17 cellular contexts compared by ENCODE assay signal in the genomic region with DNA sequence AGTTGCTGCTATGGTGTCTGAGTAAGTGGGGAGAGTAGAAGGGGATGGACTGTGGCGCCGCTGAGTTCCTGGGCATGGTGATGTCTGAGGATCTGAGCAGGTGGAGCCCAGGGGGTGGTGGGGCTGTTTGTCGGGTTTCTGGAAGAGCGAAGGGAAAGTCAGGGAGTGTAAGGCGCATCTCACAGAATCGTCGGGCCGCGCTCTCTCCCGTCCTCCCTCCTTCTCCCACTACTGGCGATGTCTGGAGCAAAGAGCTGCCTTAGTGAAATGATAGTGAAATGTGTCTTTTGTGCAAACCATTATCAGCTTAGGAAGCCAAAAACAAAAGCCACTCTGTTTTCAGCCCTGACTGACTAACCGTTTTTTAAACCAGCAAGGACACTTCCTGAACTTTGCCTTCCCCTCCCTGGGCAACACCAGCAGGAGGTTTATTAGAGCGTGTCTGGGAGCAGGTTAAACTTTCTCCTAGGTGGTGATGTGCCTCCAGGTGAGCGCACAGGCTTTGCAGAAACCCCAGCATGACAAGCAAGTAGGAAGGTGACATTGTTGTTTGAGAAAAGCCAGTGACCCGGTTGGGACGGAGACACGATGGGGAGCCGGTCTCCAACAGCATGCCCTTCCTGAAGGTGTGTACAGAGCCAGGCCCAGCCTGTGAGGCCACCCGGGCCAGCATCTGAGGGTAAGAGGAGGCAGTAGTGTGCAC. TPM values are rescaled to one million over a fixed set of nuclear protein-coding genes. Genes with fewer than 3 reads are reported as not detected.
DNase-seq lines count a peak whose midpoint lies in the region; ATAC-seq and TF ChIP-seq lines count a peak whose summit lies in the region.
"Had no signal": no experiment of that assay in that cellular context is flagged by ENCODE, and none has a peak within 500 bp of the region (broad histone marks: within the 10 kb centered on the region; RNA-seq: fewer than 3 reads in every experiment).

No MANE protein-coding gene starts in this region.

- no peaks in the 10 kb centered on the region for H3K9me3 Mint-ChIP-seq in endodermal cell

- H3K4ac ChIP-seq in mesendoderm (ENCODE audit: low read depth, low read length) = no peak overlapping the region

- H3K9me3 ChIP-seq in endodermal cell (ENCODE audit: control insufficient read depth, low read length) = no peaks in the 10 kb centered on the region

- peak overlapping the region; percentile 49 for H3K27ac Mint-ChIP-seq in endodermal cell
- H3K27ac Mint-ChIP-seq: activated CD4-positive, alpha-beta T cell treated with anti-CD3 and anti-CD28 coated beads for 36 hours; B cell had no signal

- H3K4me2 ChIP-seq in mesendoderm (ENCODE audit: low read length) = no peak overlapping the region

- H3K27me3 Mint-ChIP-seq in endodermal cell (ENCODE audit: insufficient read depth) = no peaks in the 10 kb centered on the region
- H3K27me3 Mint-ChIP-seq: activated CD4-positive, alpha-beta T cell treated with anti-CD3 and anti-CD28 coated beads for 36 hours; B cell had no signal

- no peak overlapping the region for H4K5ac ChIP-seq in mesendoderm (ENCODE audit: low read length)

- no peak overlapping the region for H3K18ac ChIP-seq in mesendoderm (ENCODE audit: low read length)

- no peaks in the 10 kb centered on the region for H3K27me3 ChIP-seq in endodermal cell (ENCODE audit: control insufficient read depth, insufficient read depth, low read length, poor library complexity, severe bottlenecking)
- H3K27me3 ChIP-seq in mesendoderm (ENCODE audit: insufficient read depth, low read length, poor library complexity) = no peaks in the 10 kb centered on the region
- H3K27me3 ChIP-seq: foreskin keratinocyte had no signal

- H3K36me3 Mint-ChIP-seq in endodermal cell (ENCODE audit: low read depth) = peaks cover 27% of the 10 kb centered on the region

- H3K4me3 ChIP-seq in endodermal cell (ENCODE audit: low read length) (no peak overlapping the region), mesendoderm (ENCODE audit: low read length) (no peak overlapping the region)

- H3K4me1 ChIP-seq in endodermal cell (ENCODE audit: control insufficient read depth, insufficient read depth, low read length) (peaks cover 12% of the 10 kb centered on the region), mesendoderm (ENCODE audit: control insufficient read depth, low read depth, low read length) (peaks cover 12% of the 10 kb centered on the region)
- H3K4me1 ChIP-seq: foreskin keratinocyte had no signal

- peak overlapping the region; percentile 15 for H3K27ac ChIP-seq in endodermal cell (ENCODE audit: low read depth, low read length)
- no peak overlapping the region for H3K27ac ChIP-seq in mesendoderm (ENCODE audit: low read depth, low read length)
- H3K27ac ChIP-seq: foreskin keratinocyte had no signal

- no peak overlapping the region for H2AK5ac ChIP-seq in mesendoderm (ENCODE audit: low read length)

- no peak overlapping the region for H4K8ac ChIP-seq in mesendoderm (ENCODE audit: low read depth, low read length)

- H3K79me2 ChIP-seq in mesendoderm (ENCODE audit: control insufficient read depth, insufficient read depth, low read length) = no peaks in the 10 kb centered on the region

- 68 to 74% methylated on average over 5 to 11 of the region's 19 CpGs for WGBS in endodermal cell (ENCODE audit: insufficient coverage in 1 of 2, insufficient read length in 1 of 2), 2 experiments
- no CpG with 5 or more reads among the region's 19 CpGs for WGBS in mesendoderm (ENCODE audit: extremely low coverage, insufficient coverage, low lambda C conversion rate)

- H3K4me1 Mint-ChIP-seq in endodermal cell = peaks cover 35% of the 10 kb centered on the region
- H3K4me1 Mint-ChIP-seq: activated CD4-positive, alpha-beta T cell treated with anti-CD3 and anti-CD28 coated beads for 36 hours; B cell had no signal

- H2BK120ac ChIP-seq in mesendoderm (ENCODE audit: low read depth, low read length) = no peak overlapping the region

- no peak overlapping the region for H2BK5ac ChIP-seq in mesendoderm (ENCODE audit: low read length)

- DNase-seq in NCI-H526 (lab: John Stamatoyannopoulos, UW) (peak; percentile 62 to 77), endodermal cell (peak; percentile 65), mesendoderm (no peak), superior temporal gyrus (ENCODE audit: extremely low spot score) (peak; percentile 71), DMS79 (lab: John Stamatoyannopoulos, UW) (no peak), DMS53 treated with DMSO at 0.1 percent for 48 hours (lab: John Stamatoyannopoulos, UW; ENCODE audit: unreplicated experiment) (no peak)
- DNase-seq: activated CD4-positive, alpha-beta T cell treated with anti-CD3 and anti-CD28 coated beads for 36 hours; activated CD8-positive, alpha-beta memory T cell treated with anti-CD3 and anti-CD28 coated beads, Interleukin-2, amount 50 U/mL, for 4 hours; activated gamma-delta T cell treated with Interleukin-2 at 50 U/mL for 16 hours; effector memory CD4-positive, alpha-beta T cell; foreskin keratinocyte; Kasumi-1; SIG-M5; T1000 had no signal

- H3K9ac ChIP-seq in endodermal cell (ENCODE audit: extremely low read depth, low read length, poor library complexity, severe bottlenecking) (no peak overlapping the region), mesendoderm (ENCODE audit: low read length) (no peak overlapping the region)

- H3K4me3 Mint-ChIP-seq in endodermal cell = no peak overlapping the region
- H3K4me3 Mint-ChIP-seq: activated CD4-positive, alpha-beta T cell treated with anti-CD3 and anti-CD28 coated beads for 36 hours; B cell had no signal

- H3K23ac ChIP-seq in mesendoderm (ENCODE audit: low read length) = no peak overlapping the region

- ATAC-seq in HG03025 (IDR thresholded peaks at IDR 0.05; ENCODE audit: low FRiP score, unreplicated experiment) = no peak
- ATAC-seq in GM21515 (IDR thresholded peaks at IDR 0.05; ENCODE audit: unreplicated experiment) = no peak
- ATAC-seq: activated CD4-positive, alpha-beta T cell treated with anti-CD3 and anti-CD28 coated beads for 36 hours; foreskin keratinocyte had no signal

- no peak overlapping the region for H2BK15ac ChIP-seq in mesendoderm (replicated peaks; ENCODE audit: low read depth)

- H3K79me1 ChIP-seq in mesendoderm (ENCODE audit: low read length) = peaks cover 5% of the 10 kb centered on the region

- H3K36me3 ChIP-seq in endodermal cell (ENCODE audit: control insufficient read depth, insufficient read depth, low read length) (peaks cover 4% of the 10 kb centered on the region), mesendoderm (ENCODE audit: control insufficient read depth, insufficient read depth, low read length) (no peaks in the 10 kb centered on the region)

- H3K56ac ChIP-seq in mesendoderm (ENCODE audit: low read length) = peak overlapping the region; percentile 44

- TF ChIP-seq CTCF in endodermal cell (conservative IDR thresholded peaks at IDR 0.05) = no peak

RNA-seq across cellular contexts. Expression of gene RAB11FIP3, which starts 49.1 kb away (rescaled TPM):
- 10 to 100 TPM; 62.7 to 68.9 TPM for total RNA-seq in endodermal cell
- 34.8 TPM for polyA plus RNA-seq in endodermal cell (2013, experiment 1 of 2)
- 35.1 TPM for polyA plus RNA-seq in endodermal cell (2013, experiment 2 of 2)
- 14.0 TPM for polyA plus RNA-seq in mesendoderm (2013, experiment 1 of 2)
- polyA plus RNA-seq in mesendoderm (2013, experiment 2 of 2) = 14.5 TPM

RNA-seq across cellular contexts. Expression of gene CAPN15, which starts 52.9 kb away (rescaled TPM):
- total RNA-seq in endodermal cell = 10 to 100 TPM; 55.3 to 76.1 TPM
- 23.1 TPM for polyA plus RNA-seq in endodermal cell (2013, experiment 1 of 2)
- 20.1 TPM for polyA plus RNA-seq in endodermal cell (2013, experiment 2 of 2)
- polyA plus RNA-seq in mesendoderm (2013, experiment 1 of 2) = 41.7 TPM
- polyA plus RNA-seq in mesendoderm (2013, experiment 2 of 2) = 42.1 TPM

Comparison
In these comparisons a context has a peak if more than half of its experiments do, and no peak if none do; other contexts are left out.
1. DNase-seq: peak in NCI-H526 (2 of 2), endodermal cell (single experiment) and superior temporal gyrus (single experiment); none in mesendoderm (single experiment), DMS79 (single experiment) and DMS53 treated with DMSO at 0.1 percent for 48 hours (single experiment).